In the genomic region with DNA sequence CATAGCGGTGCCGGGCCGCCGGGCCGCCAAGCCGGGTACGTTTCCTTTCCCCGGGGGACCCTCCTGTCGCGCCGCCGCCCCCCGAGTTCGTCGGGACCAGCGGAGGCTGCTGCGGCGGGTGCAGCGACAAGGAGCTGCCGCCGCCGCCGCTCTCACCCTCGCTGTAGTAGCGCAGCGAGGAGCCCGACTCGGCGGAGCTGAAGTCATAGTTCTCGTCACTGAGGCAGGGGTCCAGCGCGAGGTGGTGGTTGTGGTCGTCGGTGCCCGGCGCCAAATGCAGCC, we compare ENCODE assay signal across 1 cellular context.
TF ChIP-seq lines count a peak whose summit lies in the region.

No MANE protein-coding gene starts in this region.

TF ChIP-seq in GM23338, 12 proteins besides CTCF, POLR2A, EP300 and RAD21 (continued from another document):
- TF ChIP-seq, protein P1, sequence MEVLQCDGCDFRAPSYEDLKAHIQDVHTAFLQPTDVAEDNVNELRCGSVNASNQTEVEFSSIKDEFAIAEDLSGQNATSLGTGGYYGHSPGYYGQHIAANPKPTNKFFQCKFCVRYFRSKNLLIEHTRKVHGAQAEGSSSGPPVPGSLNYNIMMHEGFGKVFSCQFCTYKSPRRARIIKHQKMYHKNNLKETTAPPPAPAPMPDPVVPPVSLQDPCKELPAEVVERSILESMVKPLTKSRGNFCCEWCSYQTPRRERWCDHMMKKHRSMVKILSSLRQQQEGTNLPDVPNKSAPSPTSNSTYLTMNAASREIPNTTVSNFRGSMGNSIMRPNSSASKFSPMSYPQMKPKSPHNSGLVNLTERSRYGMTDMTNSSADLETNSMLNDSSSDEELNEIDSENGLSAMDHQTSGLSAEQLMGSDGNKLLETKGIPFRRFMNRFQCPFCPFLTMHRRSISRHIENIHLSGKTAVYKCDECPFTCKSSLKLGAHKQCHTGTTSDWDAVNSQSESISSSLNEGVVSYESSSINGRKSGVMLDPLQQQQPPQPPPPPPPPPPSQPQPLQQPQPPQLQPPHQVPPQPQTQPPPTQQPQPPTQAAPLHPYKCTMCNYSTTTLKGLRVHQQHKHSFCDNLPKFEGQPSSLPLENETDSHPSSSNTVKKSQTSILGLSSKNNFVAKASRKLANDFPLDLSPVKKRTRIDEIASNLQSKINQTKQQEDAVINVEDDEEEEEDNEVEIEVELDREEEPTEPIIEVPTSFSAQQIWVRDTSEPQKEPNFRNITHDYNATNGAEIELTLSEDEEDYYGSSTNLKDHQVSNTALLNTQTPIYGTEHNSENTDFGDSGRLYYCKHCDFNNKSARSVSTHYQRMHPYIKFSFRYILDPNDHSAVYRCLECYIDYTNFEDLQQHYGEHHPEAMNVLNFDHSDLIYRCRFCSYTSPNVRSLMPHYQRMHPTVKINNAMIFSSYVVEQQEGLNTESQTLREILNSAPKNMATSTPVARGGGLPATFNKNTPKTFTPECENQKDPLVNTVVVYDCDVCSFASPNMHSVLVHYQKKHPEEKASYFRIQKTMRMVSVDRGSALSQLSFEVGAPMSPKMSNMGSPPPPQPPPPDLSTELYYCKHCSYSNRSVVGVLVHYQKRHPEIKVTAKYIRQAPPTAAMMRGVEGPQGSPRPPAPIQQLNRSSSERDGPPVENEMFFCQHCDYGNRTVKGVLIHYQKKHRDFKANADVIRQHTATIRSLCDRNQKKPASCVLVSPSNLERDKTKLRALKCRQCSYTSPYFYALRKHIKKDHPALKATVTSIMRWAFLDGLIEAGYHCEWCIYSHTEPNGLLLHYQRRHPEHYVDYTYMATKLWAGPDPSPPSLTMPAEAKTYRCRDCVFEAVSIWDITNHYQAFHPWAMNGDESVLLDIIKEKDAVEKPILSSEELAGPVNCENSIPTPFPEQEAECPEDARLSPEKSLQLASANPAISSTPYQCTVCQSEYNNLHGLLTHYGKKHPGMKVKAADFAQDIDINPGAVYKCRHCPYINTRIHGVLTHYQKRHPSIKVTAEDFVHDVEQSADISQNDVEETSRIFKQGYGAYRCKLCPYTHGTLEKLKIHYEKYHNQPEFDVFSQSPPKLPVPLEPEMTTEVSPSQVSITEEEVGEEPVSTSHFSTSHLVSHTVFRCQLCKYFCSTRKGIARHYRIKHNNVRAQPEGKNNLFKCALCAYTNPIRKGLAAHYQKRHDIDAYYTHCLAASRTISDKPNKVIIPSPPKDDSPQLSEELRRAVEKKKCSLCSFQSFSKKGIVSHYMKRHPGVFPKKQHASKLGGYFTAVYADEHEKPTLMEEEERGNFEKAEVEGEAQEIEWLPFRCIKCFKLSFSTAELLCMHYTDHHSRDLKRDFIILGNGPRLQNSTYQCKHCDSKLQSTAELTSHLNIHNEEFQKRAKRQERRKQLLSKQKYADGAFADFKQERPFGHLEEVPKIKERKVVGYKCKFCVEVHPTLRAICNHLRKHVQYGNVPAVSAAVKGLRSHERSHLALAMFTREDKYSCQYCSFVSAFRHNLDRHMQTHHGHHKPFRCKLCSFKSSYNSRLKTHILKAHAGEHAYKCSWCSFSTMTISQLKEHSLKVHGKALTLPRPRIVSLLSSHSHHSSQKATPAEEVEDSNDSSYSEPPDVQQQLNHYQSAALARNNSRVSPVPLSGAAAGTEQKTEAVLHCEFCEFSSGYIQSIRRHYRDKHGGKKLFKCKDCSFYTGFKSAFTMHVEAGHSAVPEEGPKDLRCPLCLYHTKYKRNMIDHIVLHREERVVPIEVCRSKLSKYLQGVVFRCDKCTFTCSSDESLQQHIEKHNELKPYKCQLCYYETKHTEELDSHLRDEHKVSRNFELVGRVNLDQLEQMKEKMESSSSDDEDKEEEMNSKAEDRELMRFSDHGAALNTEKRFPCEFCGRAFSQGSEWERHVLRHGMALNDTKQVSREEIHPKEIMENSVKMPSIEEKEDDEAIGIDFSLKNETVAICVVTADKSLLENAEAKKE (CRISPR knock-in tag; IDR thresholded peaks at IDR 0.05): no peak
- no peak for TF ChIP-seq ZNF114 (CRISPR knock-in tag; IDR thresholded peaks at IDR 0.05)
- no peak for TF ChIP-seq EZH2 (IDR thresholded peaks at IDR 0.05; ENCODE audit: low read depth, unreplicated experiment)
